In the genomic region with DNA sequence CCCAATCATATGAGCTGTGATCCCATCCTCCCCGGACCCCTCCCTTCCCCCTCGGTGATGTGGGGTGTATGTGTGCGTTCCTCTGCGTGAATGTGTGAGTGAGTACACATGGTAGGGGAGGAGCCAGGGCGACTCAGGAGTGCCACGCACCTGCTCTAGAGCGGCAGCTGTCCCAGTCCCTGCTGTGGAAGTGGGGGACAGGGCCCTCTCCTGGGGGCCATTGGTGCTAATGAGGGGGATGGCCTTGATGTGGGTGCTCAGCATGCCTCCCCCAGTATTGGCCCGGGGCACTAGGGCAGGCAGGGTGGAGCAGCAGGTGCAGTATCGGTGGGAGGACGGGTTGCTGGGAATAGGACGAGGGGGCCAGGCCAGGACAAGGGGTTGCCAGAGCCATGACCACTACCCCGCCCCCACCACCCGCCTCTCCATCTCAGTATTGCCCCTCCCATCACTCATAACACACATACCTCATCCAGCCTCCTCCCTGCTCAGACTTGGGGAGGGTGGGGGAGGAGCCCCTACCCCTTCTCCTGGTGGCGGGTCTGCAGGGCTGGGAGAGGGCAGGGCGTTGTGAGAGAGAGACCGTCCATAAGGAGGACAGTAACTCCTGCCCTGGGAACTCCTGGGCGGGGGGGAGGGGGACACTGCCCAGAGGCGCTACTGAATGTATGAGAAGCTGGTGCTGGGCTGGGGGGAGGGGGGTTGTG, we compare ENCODE assay signal across 1 cellular context.
TF ChIP-seq lines count a peak whose summit lies in the region.

No MANE protein-coding gene starts in this region.

TF ChIP-seq in IMR-90, 13 proteins besides CTCF, POLR2A, EP300 and RAD21:
- TF ChIP-seq MXI1 (IDR thresholded peaks at IDR 0.05; ENCODE audit: borderline replicate concordance, low read depth, low read length) (no peak), RFX5 (IDR thresholded peaks at IDR 0.05; ENCODE audit: low read depth, low read length) (no peak), CEBPB (IDR thresholded peaks at IDR 0.05; ENCODE audit: low read depth, low read length) (no peak), FOS (IDR thresholded peaks at IDR 0.05; ENCODE audit: low read depth, low read length) (no peak), NFE2L2 (IDR thresholded peaks at IDR 0.05; ENCODE audit: low read depth, low read length) (no peak), MAFK (IDR thresholded peaks at IDR 0.05; ENCODE audit: low read depth, low read length) (no peak), SMC3 (IDR thresholded peaks at IDR 0.05; ENCODE audit: low read depth, low read length) (no peak), MAZ (IDR thresholded peaks at IDR 0.05; ENCODE audit: borderline replicate concordance, low read depth, low read length) (no peak), BHLHE40 (IDR thresholded peaks at IDR 0.05; ENCODE audit: low read depth, low read length) (no peak), CHD1 (IDR thresholded peaks at IDR 0.05; ENCODE audit: low read depth, low read length) (no peak)
- TF ChIP-seq, protein P1, sequence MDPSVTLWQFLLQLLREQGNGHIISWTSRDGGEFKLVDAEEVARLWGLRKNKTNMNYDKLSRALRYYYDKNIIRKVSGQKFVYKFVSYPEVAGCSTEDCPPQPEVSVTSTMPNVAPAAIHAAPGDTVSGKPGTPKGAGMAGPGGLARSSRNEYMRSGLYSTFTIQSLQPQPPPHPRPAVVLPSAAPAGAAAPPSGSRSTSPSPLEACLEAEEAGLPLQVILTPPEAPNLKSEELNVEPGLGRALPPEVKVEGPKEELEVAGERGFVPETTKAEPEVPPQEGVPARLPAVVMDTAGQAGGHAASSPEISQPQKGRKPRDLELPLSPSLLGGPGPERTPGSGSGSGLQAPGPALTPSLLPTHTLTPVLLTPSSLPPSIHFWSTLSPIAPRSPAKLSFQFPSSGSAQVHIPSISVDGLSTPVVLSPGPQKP (IDR thresholded peaks at IDR 0.05; ENCODE audit: borderline replicate concordance, low read depth, low read length) = no peak
- TF ChIP-seq, protein P2, sequence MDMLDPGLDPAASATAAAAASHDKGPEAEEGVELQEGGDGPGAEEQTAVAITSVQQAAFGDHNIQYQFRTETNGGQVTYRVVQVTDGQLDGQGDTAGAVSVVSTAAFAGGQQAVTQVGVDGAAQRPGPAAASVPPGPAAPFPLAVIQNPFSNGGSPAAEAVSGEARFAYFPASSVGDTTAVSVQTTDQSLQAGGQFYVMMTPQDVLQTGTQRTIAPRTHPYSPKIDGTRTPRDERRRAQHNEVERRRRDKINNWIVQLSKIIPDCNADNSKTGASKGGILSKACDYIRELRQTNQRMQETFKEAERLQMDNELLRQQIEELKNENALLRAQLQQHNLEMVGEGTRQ (IDR thresholded peaks at IDR 0.05; ENCODE audit: low read depth, low read length) = no peak
